ENCODE assay signal across 2 cellular contexts in the genomic region with DNA sequence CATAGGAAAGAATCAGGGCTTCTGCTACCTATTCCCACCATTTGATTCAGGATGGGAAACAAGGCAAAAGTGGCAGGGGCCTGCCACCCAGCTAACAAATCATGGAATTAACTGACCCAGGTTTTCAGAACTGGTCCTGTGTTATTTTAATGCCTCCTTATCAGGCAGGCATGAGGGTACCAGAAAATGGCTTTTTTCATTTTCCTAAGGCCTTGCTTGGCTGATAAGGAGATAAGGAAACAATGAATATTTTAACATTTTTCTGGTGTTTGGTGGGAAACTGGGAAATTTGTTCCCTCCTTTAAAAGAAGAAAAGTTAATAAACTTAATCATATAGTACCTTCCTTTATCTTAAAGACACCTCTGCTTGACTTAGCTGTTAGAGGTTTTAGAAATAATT.
TF ChIP-seq lines count a peak whose summit lies in the region.

No MANE protein-coding gene starts in this region.

TF ChIP-seq in SK-N-SH, 30 proteins besides CTCF, POLR2A, EP300 and RAD21 (continued from another document):
- TF ChIP-seq FOSL2 (IDR thresholded peaks at IDR 0.05; ENCODE audit: borderline replicate concordance, low read depth) = no peak
- TF ChIP-seq ZBTB33 (IDR thresholded peaks at IDR 0.05; ENCODE audit: borderline replicate concordance, low read depth) = no peak
- TF ChIP-seq MXI1 (IDR thresholded peaks at IDR 0.05; ENCODE audit: low read depth, low read length) = no peak
- no peak for TF ChIP-seq NFIC (IDR thresholded peaks at IDR 0.05; ENCODE audit: borderline replicate concordance)
- TF ChIP-seq CHD2 (IDR thresholded peaks at IDR 0.05; ENCODE audit: low read length, partially characterized antibody) = no peak

TF ChIP-seq in SK-N-SH treated with all-trans-retinoic acid at 6 μM for 48 hours, 23 proteins besides CTCF, POLR2A, EP300 and RAD21 (continued from another document):
- no peak for TF ChIP-seq OSR1 (CRISPR knock-in tag; IDR thresholded peaks at IDR 0.05)
- TF ChIP-seq, protein P1, sequence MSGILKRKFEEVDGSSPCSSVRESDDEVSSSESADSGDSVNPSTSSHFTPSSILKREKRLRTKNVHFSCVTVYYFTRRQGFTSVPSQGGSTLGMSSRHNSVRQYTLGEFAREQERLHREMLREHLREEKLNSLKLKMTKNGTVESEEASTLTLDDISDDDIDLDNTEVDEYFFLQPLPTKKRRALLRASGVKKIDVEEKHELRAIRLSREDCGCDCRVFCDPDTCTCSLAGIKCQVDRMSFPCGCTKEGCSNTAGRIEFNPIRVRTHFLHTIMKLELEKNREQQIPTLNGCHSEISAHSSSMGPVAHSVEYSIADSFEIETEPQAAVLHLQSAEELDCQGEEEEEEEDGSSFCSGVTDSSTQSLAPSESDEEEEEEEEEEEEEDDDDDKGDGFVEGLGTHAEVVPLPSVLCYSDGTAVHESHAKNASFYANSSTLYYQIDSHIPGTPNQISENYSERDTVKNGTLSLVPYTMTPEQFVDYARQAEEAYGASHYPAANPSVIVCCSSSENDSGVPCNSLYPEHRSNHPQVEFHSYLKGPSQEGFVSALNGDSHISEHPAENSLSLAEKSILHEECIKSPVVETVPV (CRISPR knock-in tag; IDR thresholded peaks at IDR 0.05) = no peak
